In the genomic region with DNA sequence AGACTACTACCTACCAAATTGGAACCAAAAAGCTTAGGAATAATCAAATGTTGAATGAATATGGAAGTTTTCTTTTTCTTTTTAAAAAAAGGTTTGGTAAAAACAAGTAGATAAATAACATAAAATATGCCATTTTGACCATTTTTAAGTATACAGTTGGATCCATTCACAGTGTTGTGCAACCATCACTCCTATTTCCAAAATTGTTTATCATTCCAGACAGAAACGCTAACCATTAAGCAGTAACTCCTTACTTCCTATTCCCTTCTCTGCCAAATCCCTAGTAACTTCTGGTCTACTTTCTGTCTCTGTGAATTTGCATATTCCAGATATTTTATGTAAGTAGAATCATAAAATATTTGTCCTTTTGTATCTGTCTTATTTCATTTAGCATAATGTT, we compare ENCODE assay signal across 22 cellular contexts. TPM values are rescaled to one million over a fixed set of nuclear protein-coding genes. Genes with fewer than 3 reads are reported as not detected.
DNase-seq lines count a peak whose midpoint lies in the region; ATAC-seq and TF ChIP-seq lines count a peak whose summit lies in the region.
"Had no signal": no experiment of that assay in that cellular context is flagged by ENCODE, and none has a peak within 500 bp of the region (broad histone marks: within the 10 kb centered on the region; RNA-seq: fewer than 3 reads in every experiment).

No MANE protein-coding gene starts in this region.

- no peaks in the 10 kb centered on the region for H3K4me1 ChIP-seq in CD8-positive, alpha-beta T cell (ENCODE audit: insufficient read depth, low read length)
- peaks cover 21 to 22% of the 10 kb centered on the region in 2 experiments for H3K4me1 ChIP-seq in neutrophil (ENCODE audit: control insufficient read depth in 1 of 2, insufficient read depth in 1 of 2, low read depth in 1 of 2, low read length in 1 of 2)
- H3K4me1 ChIP-seq: neural progenitor cell had no signal

- CTCF ChIA-PET in CD8-positive, alpha-beta T cell (lab: Charles Lee) = interaction anchor here (1.1 kb wide), 1 partner anchor 17 kb away, joined by 3 read pairs; no protein-coding TSS in a partner anchor
- CTCF ChIA-PET in MCF 10A (lab: Yijun Ruan, JAX) = interaction anchor here (0.6 to 1.7 kb wide), 2 partner anchors 15 to 566 kb away, joined by 3 to 4 read pairs; no protein-coding TSS in a partner anchor

- H3K9me3 Mint-ChIP-seq in CD8-positive, alpha-beta T cell = no peaks in the 10 kb centered on the region
- H3K9me3 Mint-ChIP-seq in HFFc6 = no peaks in the 10 kb centered on the region
- H3K9me3 Mint-ChIP-seq in endothelial cell (ENCODE audit: unreplicated experiment) = no peaks in the 10 kb centered on the region
- H3K9me3 Mint-ChIP-seq in MCF 10A (ENCODE audit: unreplicated experiment) = no peaks in the 10 kb centered on the region
- H3K9me3 Mint-ChIP-seq: activated CD4-positive, alpha-beta T cell treated with anti-CD3 and anti-CD28 coated beads, Interleukin-2, amount 10 ng/mL, durations not matched to agents 7 days and 5 days; brain; neural progenitor cell; T-helper 1 cell treated with Interleukin-12 subunit alpha and Interleukin-12 subunit beta and Interleukin-4 antibody, amounts not matched to agents 30 μg/mL and 1 μg/mL, for 36 hours had no signal

- H3K36me3 Mint-ChIP-seq in CD8-positive, alpha-beta T cell = peaks cover 53% of the 10 kb centered on the region
- H3K36me3 Mint-ChIP-seq in HFFc6 (ENCODE audit: low read depth) (peaks cover 29% of the 10 kb centered on the region), endothelial cell (ENCODE audit: low read depth, unreplicated experiment) (peaks cover 22% of the 10 kb centered on the region), MCF 10A (ENCODE audit: insufficient read depth, unreplicated experiment) (peaks cover 39% of the 10 kb centered on the region)

- no peak for TF ChIP-seq CTCF in CD8-positive, alpha-beta T cell (IDR thresholded peaks at IDR 0.05)
- TF ChIP-seq CTCF in HFFc6 (IDR thresholded peaks at IDR 0.05) (no peak), endothelial cell (IDR thresholded peaks at IDR 0.05; ENCODE audit: unreplicated experiment) (no peak), neutrophil (IDR thresholded peaks at IDR 0.05) (no peak), MCF 10A (IDR thresholded peaks at IDR 0.05; ENCODE audit: unreplicated experiment) (no peak)

- peaks cover 24% of the 10 kb centered on the region for H3K36me3 ChIP-seq in CD8-positive, alpha-beta T cell (ENCODE audit: insufficient read depth, low read length)
- peaks cover 64% of the 10 kb centered on the region for H3K36me3 ChIP-seq in neutrophil

- no peak for DNase-seq in CD8-positive, alpha-beta T cell
- DNase-seq in HFFc6 = no peak
- DNase-seq in endothelial cell (ENCODE audit: low spot score) = no peak
- DNase-seq in MCF 10A (ENCODE audit: unreplicated experiment) = no peak
- no peak for DNase-seq in NCI-H1417 (lab: John Stamatoyannopoulos, UW)
- no peak for DNase-seq in COLO668 (lab: John Stamatoyannopoulos, UW; ENCODE audit: unreplicated experiment)
- DNase-seq in NCI-H524 (lab: John Stamatoyannopoulos, UW) = no peak
- DNase-seq: activated CD4-positive, alpha-beta T cell treated with anti-CD3 and anti-CD28 coated beads, Interleukin-2, amount 10 ng/mL, durations not matched to agents 7 days and 5 days; activated effector memory CD4-positive, alpha-beta T cell treated with anti-CD3 and anti-CD28 coated beads, Interleukin-2, amount 50 U/mL, for 16 hours; adrenal gland; DND-41; effector CD8-positive, alpha-beta T cell; islet precursor cell; NCI-H187; NCI-H526; psoas muscle had no signal

- H3K4me3 Mint-ChIP-seq in CD8-positive, alpha-beta T cell = no peak overlapping the region
- H3K4me3 Mint-ChIP-seq in HFFc6 (no peak overlapping the region), endothelial cell (ENCODE audit: unreplicated experiment) (no peak overlapping the region), MCF 10A (ENCODE audit: unreplicated experiment) (no peak overlapping the region)
- H3K4me3 Mint-ChIP-seq: activated CD4-positive, alpha-beta T cell treated with anti-CD3 and anti-CD28 coated beads, Interleukin-2, amount 10 ng/mL, durations not matched to agents 7 days and 5 days; brain; neural progenitor cell; T-helper 1 cell treated with Interleukin-12 subunit alpha and Interleukin-12 subunit beta and Interleukin-4 antibody, amounts not matched to agents 30 μg/mL and 1 μg/mL, for 36 hours had no signal

- intact Hi-C loops in CD8-positive, alpha-beta T cell (cut with DNase I, micrococcal nuclease) = loop anchor here (5.0 to 10.0 kb wide), 2 partner anchors 46 to 117 kb away; partner anchors contain the start of gene MARCHF7 (in 1 of the 2)
- intact Hi-C loops in MCF 10A (cut with micrococcal nuclease) = loop anchor here (5.0 kb wide), 1 partner anchor 209 kb away; no protein-coding TSS in a partner anchor

- no peak overlapping the region for H3K27ac ChIP-seq in CD8-positive, alpha-beta T cell (ENCODE audit: low read depth, low read length)
- peak overlapping the region; percentile 25 for H3K27ac ChIP-seq in neutrophil
- H3K27ac ChIP-seq: adrenal gland, esophagus muscularis mucosa, neural progenitor cell, psoas muscle had no signal

- H3K4me3 ChIP-seq in CD8-positive, alpha-beta T cell (ENCODE audit: low read depth, low read length) = no peak overlapping the region
- no peak overlapping the region for H3K4me3 ChIP-seq in neutrophil (ENCODE audit: low read depth in 1 of 2, low read length in 1 of 2)
- H3K4me3 ChIP-seq: adrenal gland, esophagus muscularis mucosa, GM12878, neural progenitor cell, psoas muscle had no signal

- no peaks in the 10 kb centered on the region for H3K9me3 ChIP-seq in CD8-positive, alpha-beta T cell (ENCODE audit: low read length)
- no peaks in the 10 kb centered on the region for H3K9me3 ChIP-seq in neutrophil
- H3K9me3 ChIP-seq: adrenal gland, esophagus muscularis mucosa, psoas muscle had no signal

- no TSS peak for BruUV-seq in MCF 10A (replicated peaks; lab: Mats Ljungman, UMichigan)

- POLR2A ChIA-PET in CD8-positive, alpha-beta T cell (lab: Charles Lee) = no interaction called here
- POLR2A ChIA-PET in MCF 10A (lab: Yijun Ruan, JAX) = interaction anchor here (0.6 to 1.2 kb wide), 2 partner anchors 12 to 16 kb away, joined by 3 to 4 read pairs; no protein-coding TSS in a partner anchor

- peaks cover 13% of the 10 kb centered on the region for H3K4me1 Mint-ChIP-seq in CD8-positive, alpha-beta T cell (ENCODE audit: low read depth)
- H3K4me1 Mint-ChIP-seq in HFFc6 (ENCODE audit: low read depth) (peaks cover 22% of the 10 kb centered on the region), endothelial cell (ENCODE audit: unreplicated experiment) (peaks cover 28% of the 10 kb centered on the region), MCF 10A (ENCODE audit: insufficient read depth, unreplicated experiment) (peaks cover 4% of the 10 kb centered on the region)
- H3K4me1 Mint-ChIP-seq: activated CD4-positive, alpha-beta T cell treated with anti-CD3 and anti-CD28 coated beads, Interleukin-2, amount 10 ng/mL, durations not matched to agents 7 days and 5 days; neural progenitor cell had no signal

- H3K27me3 ChIP-seq in CD8-positive, alpha-beta T cell (ENCODE audit: insufficient read depth, low read length) = no peaks in the 10 kb centered on the region
- H3K27me3 ChIP-seq in neutrophil = no peaks in the 10 kb centered on the region
- H3K27me3 ChIP-seq: adrenal gland, esophagus muscularis mucosa, neural progenitor cell had no signal

- peak overlapping the region; percentile 53 for H3K27ac Mint-ChIP-seq in CD8-positive, alpha-beta T cell
- H3K27ac Mint-ChIP-seq in HFFc6 (peak overlapping the region; percentile 38; the same call in 1 of the 2 replicates), endothelial cell (ENCODE audit: unreplicated experiment) (peak overlapping the region; percentile 95), MCF 10A (ENCODE audit: low read depth, unreplicated experiment) (no peak overlapping the region)
- H3K27ac Mint-ChIP-seq: activated CD4-positive, alpha-beta T cell treated with anti-CD3 and anti-CD28 coated beads, Interleukin-2, amount 10 ng/mL, durations not matched to agents 7 days and 5 days; neural progenitor cell; T-helper 1 cell treated with Interleukin-12 subunit alpha and Interleukin-12 subunit beta and Interleukin-4 antibody, amounts not matched to agents 30 μg/mL and 1 μg/mL, for 36 hours had no signal

- ATAC-seq in CD8-positive, alpha-beta T cell = no peak
- ATAC-seq: GM12878, psoas muscle had no signal

- no peaks in the 10 kb centered on the region for H3K27me3 Mint-ChIP-seq in CD8-positive, alpha-beta T cell (ENCODE audit: low read depth)
- H3K27me3 Mint-ChIP-seq in HFFc6 (ENCODE audit: insufficient read depth) (no peaks in the 10 kb centered on the region), endothelial cell (ENCODE audit: unreplicated experiment) (no peaks in the 10 kb centered on the region), MCF 10A (ENCODE audit: insufficient read depth, unreplicated experiment) (no peaks in the 10 kb centered on the region)
- H3K27me3 Mint-ChIP-seq: activated CD4-positive, alpha-beta T cell treated with anti-CD3 and anti-CD28 coated beads, Interleukin-2, amount 10 ng/mL, durations not matched to agents 7 days and 5 days; brain had no signal

RNA-seq across cellular contexts. Expression of gene CD302, which starts 39.8 kb away (rescaled TPM):
- under 1 TPM; 0.54 to 0.64 TPM for total RNA-seq in CD8-positive, alpha-beta T cell
- 1 to 10 TPM; 1.9 to 5.6 (median 4.2) TPM for total RNA-seq in HFFc6 (2021; fragmentation: NEBNext Ultra II Directional; extraction: Animal tissue kit (Norgen Biotek cat#: 25700))
- 5.2 TPM for total RNA-seq in endothelial cell (ENCODE audit: unreplicated experiment)
- 0.12 and 0.21 TPM in 2 replicates for total RNA-seq in MCF 10A (2022)

RNA-seq across cellular contexts. Expression of gene MARCHF7, which starts 45.9 kb away (rescaled TPM):
- total RNA-seq in CD8-positive, alpha-beta T cell = 10 to 100 TPM; 76.5 to 76.6 TPM
- total RNA-seq in HFFc6 (2021; fragmentation: NEBNext Ultra II Directional; extraction: Animal tissue kit (Norgen Biotek cat#: 25700)) = 10 to 100 TPM; 73.8 to 91.5 (median 84.7) TPM
- total RNA-seq in endothelial cell (ENCODE audit: unreplicated experiment) = 101 TPM
- total RNA-seq in MCF 10A (2022) = 76.0 and 78.4 TPM in 2 replicates
